ENCODE assay signal across 12 cellular contexts in genomic region chr2:68411397-68412126, GRCh38. TPM values are rescaled to one million over a fixed set of nuclear protein-coding genes. Genes with fewer than 3 reads are reported as not detected.
A peak's percentile ranks its signal among the peaks of the same experiment; 100 is the strongest.
DNase-seq lines count a peak whose midpoint lies in the region; ATAC-seq and TF ChIP-seq lines count a peak whose summit lies in the region.
"Had no signal": no experiment of that assay in that cellular context is flagged by ENCODE, and none has a peak within 500 bp of the region (broad histone marks: within the 10 kb centered on the region; RNA-seq: fewer than 3 reads in every experiment).

No MANE protein-coding gene starts in this region.

- 37 to 47% methylated on average over 4 of the region's 4 CpGs for WGBS in sigmoid colon, 2 donors
- WGBS in ovary, 3 donors, result 62 to 66% (median 66%) methylated on average over 4 of the region's 4 CpGs
- 53 to 61% methylated on average over 4 of the region's 4 CpGs for WGBS in upper lobe of left lung, 2 donors

- TF ChIP-seq CTCF in GM06990 (IDR thresholded peaks at IDR 0.05; ENCODE audit: insufficient read depth, low read length, poor library complexity, severe bottlenecking) (no peak), sigmoid colon (IDR thresholded peaks at IDR 0.05) (no peak), ovary (IDR thresholded peaks at IDR 0.05) (no peak), upper lobe of left lung (IDR thresholded peaks at IDR 0.05) (no peak)

- no peaks in the 10 kb centered on the region for H3K9me3 ChIP-seq in sigmoid colon
- H3K9me3 ChIP-seq in ovary, result no peaks in the 10 kb centered on the region
- no peaks in the 10 kb centered on the region for H3K9me3 ChIP-seq in upper lobe of left lung
- H3K9me3 ChIP-seq: gastroesophageal sphincter, thoracic aorta had no signal

- ATAC-seq in GM21360 (IDR thresholded peaks at IDR 0.05; ENCODE audit: unreplicated experiment) (peak; percentile 96), HG03175 (IDR thresholded peaks at IDR 0.05; ENCODE audit: unreplicated experiment) (peak; percentile 95), upper lobe of left lung (ENCODE audit: low FRiP score in 2 of 2) (no peak)
- ATAC-seq: gastroesophageal sphincter had no signal

- H3K4me3 ChIP-seq in GM06990 (replicated peaks; ENCODE audit: low read depth, low read length) (peak overlapping the region; percentile 6; the same call in 1 of the 2 replicates), sigmoid colon (no peak overlapping the region), ovary (no peak overlapping the region), upper lobe of left lung (no peak overlapping the region)
- H3K4me3 ChIP-seq: gastroesophageal sphincter, SK-N-MC, thoracic aorta had no signal

- TF ChIP-seq EP300 in sigmoid colon (IDR thresholded peaks at IDR 0.05) (no peak), ovary (IDR thresholded peaks at IDR 0.05) (no peak), upper lobe of left lung (IDR thresholded peaks at IDR 0.05) (no peak)

- H3K27me3 ChIP-seq in GM06990 (replicated peaks; ENCODE audit: control insufficient read depth, insufficient read depth, low read length) (no peaks in the 10 kb centered on the region), sigmoid colon (no peaks in the 10 kb centered on the region), ovary (no peaks in the 10 kb centered on the region), upper lobe of left lung (no peaks in the 10 kb centered on the region)
- H3K27me3 ChIP-seq: gastroesophageal sphincter had no signal

- no peaks in the 10 kb centered on the region for H3K4me1 ChIP-seq in sigmoid colon
- H3K4me1 ChIP-seq in ovary (ENCODE audit: insufficient read depth), result no peaks in the 10 kb centered on the region
- H3K4me1 ChIP-seq in upper lobe of left lung, result peaks cover 0 to 10% (median 5%) of the 10 kb centered on the region in 4 donors
- H3K4me1 ChIP-seq: gastroesophageal sphincter had no signal

- H3K36me3 ChIP-seq in GM06990 (ENCODE audit: control insufficient read depth, insufficient read depth, low read length) (no peaks in the 10 kb centered on the region), sigmoid colon (no peaks in the 10 kb centered on the region), ovary (no peaks in the 10 kb centered on the region), upper lobe of left lung (no peaks in the 10 kb centered on the region)
- H3K36me3 ChIP-seq: gastroesophageal sphincter, thoracic aorta had no signal

- no peak for TF ChIP-seq POLR2A in sigmoid colon (IDR thresholded peaks at IDR 0.05)
- TF ChIP-seq POLR2A in ovary (IDR thresholded peaks at IDR 0.05), result no peak
- no peak for TF ChIP-seq POLR2A in upper lobe of left lung (IDR thresholded peaks at IDR 0.05)

- peak; percentile 54 for DNase-seq in GM06990 (ENCODE audit: extremely low read depth, insufficient read length)
- DNase-seq in SIG-M5 treated with dmso at 0.1 percent for 504 hours (lab: John Stamatoyannopoulos, UW; ENCODE audit: unreplicated experiment), result peak; percentile 96
- DNase-seq in sigmoid colon, result no peak
- no peak for DNase-seq in HuH-7.5 (ENCODE audit: low spot score)
- no peak for DNase-seq in ovary
- DNase-seq in upper lobe of left lung, result no peak
- DNase-seq: DND-41 had no signal

- intact Hi-C loops in sigmoid colon (cut with DNase I) (no loop called here), ovary (cut with DNase I) (no loop called here)

- no peak overlapping the region for H3K27ac ChIP-seq in sigmoid colon
- H3K27ac ChIP-seq in ovary, result no peak overlapping the region
- H3K27ac ChIP-seq in upper lobe of left lung, result no peak overlapping the region
- H3K27ac ChIP-seq: gastroesophageal sphincter, SK-N-MC, thoracic aorta had no signal

RNA-seq across cellular contexts. Expression of gene PLEK, which starts 46.5 kb away (rescaled TPM):
- 10 to 100 TPM in 2 of 4 donors, 1 to 10 TPM in 2; 5.8 to 15.2 (median 10.3) TPM for total RNA-seq in sigmoid colon
- 10 to 100 TPM; 12.5 to 16.8 (median 12.6) TPM for polyA plus RNA-seq in sigmoid colon
- total RNA-seq in ovary, result 10 to 100 TPM in 1 of 7 donors, 1 to 10 TPM in 6; 1.5 to 11.0 (median 2.7) TPM
- 10 to 100 TPM in 1 of 2 donors, 1 to 10 TPM in 1; 2.5 to 22.1 TPM for polyA plus RNA-seq in ovary
- total RNA-seq in upper lobe of left lung, result 10 to 100 TPM; 12.4 to 45.6 (median 17.0) TPM

RNA-seq across cellular contexts. Expression of gene FBXO48, which starts 55.5 kb away (rescaled TPM):
- 1 to 10 TPM in 1 of 4 donors, under 1 TPM in 3; 0.55 to 1.1 (median 0.83) TPM for total RNA-seq in sigmoid colon
- 1 to 10 TPM in 1 of 3 donors, under 1 TPM in 2; 0.60 to 1.2 (median 0.70) TPM for polyA plus RNA-seq in sigmoid colon
- total RNA-seq in ovary, result 1 to 10 TPM in 5 of 7 donors, under 1 TPM in 2; 0.57 to 1.6 (median 1.1) TPM
- polyA plus RNA-seq in ovary, result 1 to 10 TPM in 1 of 2 donors, under 1 TPM in 1; 0.91 to 1.9 TPM
- total RNA-seq in upper lobe of left lung, result 1 to 10 TPM in 5 of 6 donors, under 1 TPM in 1; 0.46 to 3.1 (median 1.5) TPM

RNA-seq across cellular contexts. Expression of gene APLF, which starts 55.8 kb away (rescaled TPM):
- 10 to 100 TPM; 11.0 to 21.7 (median 14.5) TPM for total RNA-seq in sigmoid colon
- polyA plus RNA-seq in sigmoid colon, result under 1 TPM; 0.23 to 0.69 (median 0.60) TPM
- 10 to 100 TPM in 4 of 7 donors, 1 to 10 TPM in 3; 8.2 to 14.1 (median 11.6) TPM for total RNA-seq in ovary
- 1 to 10 TPM; 1.0 to 2.2 TPM for polyA plus RNA-seq in ovary
- 1 to 10 TPM; 3.7 to 5.5 (median 4.7) TPM for total RNA-seq in upper lobe of left lung

Comparison
In these comparisons a context has a peak if more than half of its experiments do, and no peak if none do; other contexts are left out.
1. DNase-seq: peak in GM06990 (single experiment) and SIG-M5 treated with dmso at 0.1 percent for 504 hours (single experiment); none in sigmoid colon (single experiment), HuH-7.5 (single experiment), ovary (0 of 5) and upper lobe of left lung (0 of 2).
2. ATAC-seq: peak in GM21360 (single experiment) and HG03175 (single experiment); none in upper lobe of left lung (0 of 2).